8 cellular contexts compared by ENCODE assay signal in genomic region chr4:77158487-77158861, GRCh38. TPM values are rescaled to one million over a fixed set of nuclear protein-coding genes. Genes with fewer than 3 reads are reported as not detected.
DNase-seq lines count a peak whose midpoint lies in the region; TF ChIP-seq lines count a peak whose summit lies in the region.

No MANE protein-coding gene starts in this region.

- no peak for TF ChIP-seq POLR2A in suprapubic skin (IDR thresholded peaks at IDR 0.05)

- H3K4me1 ChIP-seq in suprapubic skin, result peaks cover 44% of the 10 kb centered on the region

- no peaks in the 10 kb centered on the region for H3K27me3 Mint-ChIP-seq in activated naive CD4-positive, alpha-beta T cell treated with anti-CD3 and anti-CD28 coated beads, Interleukin-2, amount 50 U/mL, for 24 hours

- H3K4me3 Mint-ChIP-seq in activated naive CD4-positive, alpha-beta T cell treated with anti-CD3 and anti-CD28 coated beads, Interleukin-2, amount 50 U/mL, for 24 hours, result peak overlapping the region; percentile 96

- no peaks in the 10 kb centered on the region for H3K9me3 Mint-ChIP-seq in activated naive CD4-positive, alpha-beta T cell treated with anti-CD3 and anti-CD28 coated beads, Interleukin-2, amount 50 U/mL, for 24 hours

- peaks cover 43% of the 10 kb centered on the region for H3K4me1 Mint-ChIP-seq in activated naive CD4-positive, alpha-beta T cell treated with anti-CD3 and anti-CD28 coated beads, Interleukin-2, amount 50 U/mL, for 24 hours

- TF ChIP-seq CTCF in suprapubic skin (IDR thresholded peaks at IDR 0.05), result no peak

- H3K36me3 Mint-ChIP-seq in activated naive CD4-positive, alpha-beta T cell treated with anti-CD3 and anti-CD28 coated beads, Interleukin-2, amount 50 U/mL, for 24 hours, result peaks cover 4% of the 10 kb centered on the region

- H3K27ac Mint-ChIP-seq in activated naive CD4-positive, alpha-beta T cell treated with anti-CD3 and anti-CD28 coated beads, Interleukin-2, amount 50 U/mL, for 24 hours, result peak overlapping the region; percentile 55

- H3K4me3 ChIP-seq in suprapubic skin, result peak overlapping the region; percentile 98

- 3% methylated on average over 6 of the region's 6 CpGs for whole genome bisulfite sequencing in suprapubic skin

- DNase-seq in NCI-H1105 (lab: John Stamatoyannopoulos, UW) (peak; percentile 0), NCI-H1105 treated with DMSO at 0.1 percent for 48 hours (lab: John Stamatoyannopoulos, UW) (no peak), iris pigment epithelial cell (ENCODE audit: low read depth) (peak; percentile 45), suprapubic skin (ENCODE audit: low spot score in 2 of 2) (no peak), LoVo (ENCODE audit: low spot score) (no peak), activated gamma-delta T cell (lab: John Stamatoyannopoulos, UW) (no peak)
- DNase-seq in stimulated activated CD8-positive, alpha-beta memory T cell treated with anti-CD3 and anti-CD28 coated beads, Interleukin-4, amount 100 ng/mL, for 48 hours, result no peak

- no peak for TF ChIP-seq EP300 in suprapubic skin (IDR thresholded peaks at IDR 0.05)

- H3K36me3 ChIP-seq in suprapubic skin, result peaks cover 28% of the 10 kb centered on the region

- H3K9me3 ChIP-seq in suprapubic skin, result no peaks in the 10 kb centered on the region

- H3K27me3 ChIP-seq in suprapubic skin, result no peaks in the 10 kb centered on the region

- peak overlapping the region; percentile 94 for H3K27ac ChIP-seq in suprapubic skin

RNA-seq across cellular contexts. Expression of gene CCNG2, which starts 1.5 kb away (rescaled TPM):
- 10 to 100 TPM; 24.0 to 91.8 (median 45.8) TPM for total RNA-seq in suprapubic skin

Comparison
In these comparisons a context has a peak if more than half of its experiments do, and no peak if none do; other contexts are left out.
1. DNase-seq: peak in NCI-H1105 (single experiment) and iris pigment epithelial cell (single experiment); none in NCI-H1105 treated with DMSO at 0.1 percent for 48 hours (single experiment), suprapubic skin (0 of 2), LoVo (single experiment), activated gamma-delta T cell (single experiment) and stimulated activated CD8-positive, alpha-beta memory T cell treated with anti-CD3 and anti-CD28 coated beads, Interleukin-4, amount 100 ng/mL, for 48 hours (single experiment).